ENCODE assay signal across 26 cellular contexts in the genomic region with DNA sequence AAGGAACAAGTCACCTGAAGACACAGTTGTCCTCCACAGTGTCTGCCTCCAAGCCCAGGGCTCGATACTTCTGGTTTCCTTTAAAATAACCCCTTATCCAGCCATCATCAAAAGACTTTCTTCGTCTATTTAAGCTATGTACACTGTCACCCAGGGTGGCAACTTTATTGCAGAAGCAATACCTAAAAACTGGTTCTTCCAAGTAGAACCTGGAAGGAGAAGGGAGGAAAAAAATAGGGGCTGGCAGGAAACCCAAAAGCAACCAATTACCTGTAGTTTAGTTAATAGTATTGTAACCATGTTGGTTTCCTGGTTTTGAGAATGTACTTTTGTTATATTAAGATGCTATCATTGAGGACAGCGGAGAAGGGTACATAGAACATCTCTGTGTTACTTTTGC. TPM values are rescaled to one million over a fixed set of nuclear protein-coding genes. Genes with fewer than 3 reads are reported as not detected.
"Had no signal": no experiment of that assay in that cellular context is flagged by ENCODE, and none has a peak within 500 bp of the region (broad histone marks: within the 10 kb centered on the region; RNA-seq: fewer than 3 reads in every experiment).

No MANE protein-coding gene starts in this region.

- H3K4me3 Mint-ChIP-seq: activated CD4-positive, alpha-beta T cell treated with anti-CD3 and anti-CD28 coated beads for 36 hours; activated CD8-positive, alpha-beta T cell treated with anti-CD3 and anti-CD28 coated beads, Interleukin-2, amount 10 ng/mL, durations not matched to agents 7 days and 5 days; activated naive CD4-positive, alpha-beta T cell treated with anti-CD3 and anti-CD28 coated beads, Interleukin-2, amount 50 U/mL, for 24 hours; activated T-cell treated with anti-CD3 and anti-CD28 coated beads, Interleukin-2, amount 50 U/mL, for 24 hours; activated T-helper 1 cell treated with anti-CD3 and anti-CD28 coated beads, Interleukin-12 subunit alpha, Interleukin-12 subunit beta, Interleukin-2, Interleukin-4 antibody, amounts not matched to agents 30 ng/mL and 10 ng/mL and 1 ng/mL, durations not matched to agents 14 hours and 24 hours and 36 hours; T-helper 1 cell treated with Interleukin-12 subunit alpha and Interleukin-12 subunit beta and Interleukin-4 antibody, amounts not matched to agents 30 μg/mL and 1 μg/mL, for 36 hours had no signal

- H3K9ac ChIP-seq: KMS-11 had no signal

- H3K9me3 Mint-ChIP-seq: activated naive CD4-positive, alpha-beta T cell treated with anti-CD3 and anti-CD28 coated beads, Interleukin-2, amount 50 U/mL, for 24 hours; activated T-cell treated with anti-CD3 and anti-CD28 coated beads, Interleukin-2, amount 50 U/mL, for 24 hours; activated T-helper 1 cell treated with anti-CD3 and anti-CD28 coated beads, Interleukin-12 subunit alpha, Interleukin-12 subunit beta, Interleukin-2, Interleukin-4 antibody, amounts not matched to agents 30 ng/mL and 10 ng/mL and 1 ng/mL, durations not matched to agents 14 hours and 24 hours and 36 hours; T-helper 1 cell treated with Interleukin-12 subunit alpha and Interleukin-12 subunit beta and Interleukin-4 antibody, amounts not matched to agents 30 μg/mL and 1 μg/mL, for 36 hours had no signal

- H3K4me1 Mint-ChIP-seq: activated CD4-positive, alpha-beta T cell treated with anti-CD3 and anti-CD28 coated beads for 36 hours; activated naive CD4-positive, alpha-beta T cell treated with anti-CD3 and anti-CD28 coated beads, Interleukin-2, amount 50 U/mL, for 24 hours had no signal

- H3K27ac ChIP-seq: body of pancreas, KMS-11, WERI-Rb-1 had no signal

- DNase-seq: activated CD4-positive, alpha-beta T cell treated with anti-CD3 and anti-CD28 coated beads for 36 hours; activated CD8-positive, alpha-beta memory T cell treated with anti-CD3 and anti-CD28 coated beads, Interleukin-2, amount 50 U/mL, for 48 hours; activated CD8-positive, alpha-beta T cell treated with anti-CD3 and anti-CD28 coated beads, Interleukin-2, amount 10 ng/mL, durations not matched to agents 7 days and 5 days; activated effector memory CD4-positive, alpha-beta T cell treated with Interleukin-2 at 50 U/mL for 16 hours; activated naive CD4-positive, alpha-beta T cell; activated T-cell treated with anti-CD3 and anti-CD28 coated beads, Interleukin-2, amount 50 U/mL, for 24 hours; aorta; body of pancreas; MG63; MV-4-11; NCI-H1092 treated with DMSO at 0.1 percent for 48 hours; NCI-H1417 treated with DMSO at 0.1 percent for 48 hours; NCI-H1694; NCI-H2029; NCI-H345; NCI-H510A; NCI-H526 treated with DMSO at 0.1 percent for 48 hours; NCI-H82; RPMI8226; WERI-Rb-1 had no signal

- ATAC-seq: activated CD4-positive, alpha-beta T cell treated with anti-CD3 and anti-CD28 coated beads for 36 hours; activated CD8-positive, alpha-beta T cell treated with anti-CD3 and anti-CD28 coated beads, Interleukin-2, amount 10 ng/mL, durations not matched to agents 7 days and 5 days; body of pancreas; Right ventricle myocardium inferior had no signal

- H3K27ac Mint-ChIP-seq: activated CD4-positive, alpha-beta T cell treated with anti-CD3 and anti-CD28 coated beads for 36 hours; activated CD8-positive, alpha-beta T cell treated with anti-CD3 and anti-CD28 coated beads, Interleukin-2, amount 10 ng/mL, durations not matched to agents 7 days and 5 days; activated naive CD4-positive, alpha-beta T cell treated with anti-CD3 and anti-CD28 coated beads, Interleukin-2, amount 50 U/mL, for 24 hours; activated T-cell treated with anti-CD3 and anti-CD28 coated beads, Interleukin-2, amount 50 U/mL, for 24 hours; activated T-helper 1 cell treated with anti-CD3 and anti-CD28 coated beads, Interleukin-12 subunit alpha, Interleukin-12 subunit beta, Interleukin-2, Interleukin-4 antibody, amounts not matched to agents 30 ng/mL and 10 ng/mL and 1 ng/mL, durations not matched to agents 14 hours and 24 hours and 36 hours; T-helper 1 cell treated with Interleukin-12 subunit alpha and Interleukin-12 subunit beta and Interleukin-4 antibody, amounts not matched to agents 30 μg/mL and 1 μg/mL, for 36 hours had no signal

- H3K36me3 Mint-ChIP-seq: activated naive CD4-positive, alpha-beta T cell treated with anti-CD3 and anti-CD28 coated beads, Interleukin-2, amount 50 U/mL, for 24 hours had no signal

- H3K27me3 ChIP-seq: body of pancreas, MG63 had no signal

- H3K4me3 ChIP-seq: body of pancreas, MG63 had no signal

- H3K36me3 ChIP-seq: WERI-Rb-1 had no signal

- H3K9me3 ChIP-seq: body of pancreas, MG63 had no signal

- H3K4me1 ChIP-seq: body of pancreas had no signal

RNA-seq across cellular contexts. Expression of a gene that starts 33.7 kb away (rescaled TPM):
- total RNA-seq: activated CD8-positive, alpha-beta T cell treated with anti-CD3 and anti-CD28 coated beads, Interleukin-2, amount 10 ng/mL, durations not matched to agents 7 days and 5 days; OCI-LY7 had no signal
